16 cellular contexts compared by ENCODE assay signal in genomic region chr6:89295981-89296380, GRCh38. TPM values are rescaled to one million over a fixed set of nuclear protein-coding genes. Genes with fewer than 3 reads are reported as not detected.
DNase-seq lines count a peak whose midpoint lies in the region; ATAC-seq and TF ChIP-seq lines count a peak whose summit lies in the region.
"Had no signal": no experiment of that assay in that cellular context is flagged by ENCODE, and none has a peak within 500 bp of the region (broad histone marks: within the 10 kb centered on the region; RNA-seq: fewer than 3 reads in every experiment).

No MANE protein-coding gene starts in this region.

- no peak overlapping the region for H3K4me3 Mint-ChIP-seq in osteocyte (ENCODE audit: unreplicated experiment)
- H3K4me3 Mint-ChIP-seq: CD14-positive monocyte, IgD-negative memory B cell had no signal

- ATAC-seq in GM21825 (IDR thresholded peaks at IDR 0.05; ENCODE audit: unreplicated experiment) (no peak), sciatic nerve (no peak)
- ATAC-seq: GM12878 had no signal

- in situ Hi-C loops in GM13977 (cut with MboI; ENCODE audit: low pct_unique_long_range_greater_than_20kb, low sequenced_read_pairs, unreplicated experiment) = no loop called here

- H3K27ac Mint-ChIP-seq in osteocyte (ENCODE audit: unreplicated experiment) = no peak overlapping the region
- H3K27ac Mint-ChIP-seq: CD14-positive monocyte, IgD-negative memory B cell had no signal

- TF ChIP-seq CTCF in osteocyte (IDR thresholded peaks at IDR 0.05) (no peak), GM13977 (IDR thresholded peaks at IDR 0.05; ENCODE audit: extremely low read depth, insufficient read depth, missing control alignments) (no peak)

- peak; percentile 4 for DNase-seq in DMS53 (lab: John Stamatoyannopoulos, UW)
- DNase-seq in DMS53 treated with DMSO at 0.1 percent for 48 hours (lab: John Stamatoyannopoulos, UW; ENCODE audit: unreplicated experiment) = no peak
- DNase-seq in RPMI8226 = peak; percentile 19
- peak; percentile 30 for DNase-seq in osteocyte (ENCODE audit: extremely low spot score, unreplicated experiment)
- no peak for DNase-seq in GM13977 (ENCODE audit: low spot score)
- DNase-seq in sciatic nerve (ENCODE audit: low spot score) = no peak
- DNase-seq: COR-L47, DMS79, KG1 had no signal

- no peaks in the 10 kb centered on the region for H3K9me3 Mint-ChIP-seq in osteocyte (ENCODE audit: unreplicated experiment)

- no peaks in the 10 kb centered on the region for H3K36me3 Mint-ChIP-seq in osteocyte (ENCODE audit: unreplicated experiment)

- peaks cover 3% of the 10 kb centered on the region for H3K27me3 Mint-ChIP-seq in osteocyte (ENCODE audit: unreplicated experiment)
- H3K27me3 Mint-ChIP-seq: IgD-negative memory B cell had no signal

- H3K4me1 Mint-ChIP-seq in osteocyte (ENCODE audit: unreplicated experiment) = peaks cover 10% of the 10 kb centered on the region

- intact Hi-C loops in sciatic nerve (cut with DNase I) = no loop called here

RNA-seq across cellular contexts. Expression of gene GABRR2, which starts 19.1 kb away (rescaled TPM):
- 0.68 and 0.97 TPM in 2 replicates for total RNA-seq in osteocyte
- 1.7 TPM for total RNA-seq in sciatic nerve
- total RNA-seq: G401, H1, HT1080 had no signal

RNA-seq across cellular contexts. Expression of gene UBE2J1, which starts 56.5 kb away (rescaled TPM):
- total RNA-seq in osteocyte (38.8 and 39.6 TPM in 2 replicates), sciatic nerve (32.9 TPM)

Comparison
In these comparisons a context has a peak if more than half of its experiments do, and no peak if none do; other contexts are left out.
1. DNase-seq: peak in DMS53 (single experiment), RPMI8226 (single experiment) and osteocyte (single experiment); none in DMS53 treated with DMSO at 0.1 percent for 48 hours (single experiment), GM13977 (single experiment) and sciatic nerve (single experiment).